In the genomic region with DNA sequence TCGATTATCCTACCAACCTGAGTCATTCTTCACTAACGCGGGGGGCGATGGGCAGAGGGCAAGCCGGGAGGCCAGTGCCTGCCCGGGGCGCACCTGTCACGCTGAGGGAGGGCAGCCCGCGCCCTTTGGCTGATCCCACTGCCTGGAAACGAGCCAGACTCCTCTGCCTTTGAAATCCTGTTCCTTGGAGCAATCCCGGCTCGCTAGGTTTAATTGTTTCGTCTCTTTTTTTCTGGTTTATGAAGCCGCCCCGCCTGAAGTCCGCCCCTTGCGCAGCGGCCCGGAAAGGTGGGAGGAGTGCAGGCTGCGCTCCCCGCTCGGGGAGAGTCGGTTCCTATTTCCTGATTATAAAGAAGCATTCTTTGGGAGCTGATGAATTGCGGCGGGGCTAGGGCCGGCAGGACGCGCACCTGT, we compare ENCODE assay signal across 8 cellular contexts.
DNase-seq lines count a peak whose midpoint lies in the region; ATAC-seq, FAIRE-seq and TF ChIP-seq lines count a peak whose summit lies in the region.

No MANE protein-coding gene starts in this region.

- TF ChIP-seq RAD21 in IMR-90 (IDR thresholded peaks at IDR 0.05; ENCODE audit: low read length) = no peak

- H2AK9ac ChIP-seq in IMR-90 (replicated peaks; ENCODE audit: low read depth, low read length, poor library complexity) = no peak overlapping the region

- peak overlapping the region; percentile 26 for H3K27ac Mint-ChIP-seq in T-helper 2 cell treated with Interferon-gamma antibody and Interleukin-4, amounts not matched to agents 5 μg/mL and 100 μg/mL, for 36 hours

- H3K4ac ChIP-seq in IMR-90 (ENCODE audit: low read depth, low read length) = no peak overlapping the region

- BruUV-seq in IMR-90 (replicated peaks; lab: Mats Ljungman, UMichigan) (no TSS peak), endothelial cell of umbilical vein (replicated peaks; lab: Mats Ljungman, UMichigan) (no TSS peak)

- no peaks in the 10 kb centered on the region for H3K9me1 ChIP-seq in IMR-90 (ENCODE audit: insufficient read depth, low read length)
- H3K9me1 ChIP-seq in endothelial cell of umbilical vein (replicated peaks; ENCODE audit: control insufficient read depth, extremely low read depth, insufficient read depth, low read length) = no peaks in the 10 kb centered on the region

- no peaks in the 10 kb centered on the region for H3K79me1 ChIP-seq in IMR-90 (ENCODE audit: low read depth in 1 of 2, low read length in 2 of 2)

- no peaks in the 10 kb centered on the region for H3K9me3 Mint-ChIP-seq in T-helper 2 cell treated with Interferon-gamma antibody and Interleukin-4, amounts not matched to agents 5 μg/mL and 100 μg/mL, for 36 hours

- H3K23ac ChIP-seq in IMR-90 (ENCODE audit: low read depth, low read length) = no peak overlapping the region

- H3K56ac ChIP-seq in IMR-90 (ENCODE audit: extremely low read depth, insufficient read depth, low read length) = no peak overlapping the region

- no peak for TF ChIP-seq POLR2A in IMR-90 (IDR thresholded peaks at IDR 0.05; ENCODE audit: low read depth, low read length)
- no peak for TF ChIP-seq POLR2A in endothelial cell of umbilical vein (IDR thresholded peaks at IDR 0.05; ENCODE audit: low read depth, low read length)
- TF ChIP-seq POLR2A in prostate gland (IDR thresholded peaks at IDR 0.05) = no peak

- H2AFZ ChIP-seq in IMR-90 (replicated peaks; ENCODE audit: low read length, poor library complexity) (peak overlapping the region; percentile 15), endothelial cell of umbilical vein (ENCODE audit: low read depth, low read length) (peak overlapping the region; percentile 75)

- H4K8ac ChIP-seq in IMR-90 (ENCODE audit: low read depth in 2 of 2, low read length in 2 of 2) = no peak overlapping the region

- peak; percentile 79 for FAIRE-seq in endothelial cell of umbilical vein (lab: Jason Lieb, UNC)

- peak overlapping the region; percentile 82 for H3K4me3 Mint-ChIP-seq in T-helper 2 cell treated with Interferon-gamma antibody and Interleukin-4, amounts not matched to agents 5 μg/mL and 100 μg/mL, for 36 hours

- no peak overlapping the region for H2AK5ac ChIP-seq in IMR-90 (ENCODE audit: low read depth, low read length)

- H3K27me3 Mint-ChIP-seq in T-helper 2 cell treated with Interferon-gamma antibody and Interleukin-4, amounts not matched to agents 5 μg/mL and 100 μg/mL, for 36 hours (ENCODE audit: low read depth) = no peaks in the 10 kb centered on the region

- H4K20me1 ChIP-seq in IMR-90 (ENCODE audit: insufficient read depth, low read length) (no peaks in the 10 kb centered on the region), endothelial cell of umbilical vein (replicated peaks; ENCODE audit: control insufficient read depth, extremely low read depth, insufficient read depth, low read length) (no peaks in the 10 kb centered on the region)

- H3K36me3 ChIP-seq in IMR-90 (ENCODE audit: control insufficient read depth, insufficient read depth, low read length) (no peaks in the 10 kb centered on the region), endothelial cell of umbilical vein (ENCODE audit: control insufficient read depth in 2 of 2, extremely low read depth in 1 of 2, insufficient read depth in 2 of 2, low read length in 2 of 2) (no peaks in the 10 kb centered on the region), prostate gland (no peaks in the 10 kb centered on the region)

- H3K27ac ChIP-seq in IMR-90 (ENCODE audit: insufficient read depth, low read length) (no peak overlapping the region), endothelial cell of umbilical vein (ENCODE audit: insufficient read depth, low read depth, low read length) (no peak overlapping the region), prostate gland (no peak overlapping the region)

- H3K18ac ChIP-seq in IMR-90 (ENCODE audit: low read depth, low read length) = no peak overlapping the region

- H3K4me1 Mint-ChIP-seq in T-helper 2 cell treated with Interferon-gamma antibody and Interleukin-4, amounts not matched to agents 5 μg/mL and 100 μg/mL, for 36 hours (ENCODE audit: low read depth) = peaks cover 12% of the 10 kb centered on the region

- no peak overlapping the region for H4K5ac ChIP-seq in IMR-90 (ENCODE audit: low read depth, low read length)

- POLR2A ChIA-PET in IMR-90 (lab: Charles Lee; ENCODE audit: unreplicated experiment) (no interaction called here), endothelial cell of umbilical vein (lab: Charles Lee) (no interaction called here)

- peaks cover 2% of the 10 kb centered on the region; the same call in 1 of the 2 replicates for H3K9me3 ChIP-seq in IMR-90 (ENCODE audit: control insufficient read depth, insufficient read depth, low read length)
- no peaks in the 10 kb centered on the region for H3K9me3 ChIP-seq in endothelial cell of umbilical vein (replicated peaks; ENCODE audit: control insufficient read depth, insufficient read depth, low read length)
- no peaks in the 10 kb centered on the region for H3K9me3 ChIP-seq in prostate gland

- CTCF ChIA-PET in IMR-90 (lab: Yijun Ruan, JAX) = no interaction called here
- CTCF ChIA-PET in endothelial cell of umbilical vein (lab: Charles Lee) = interaction anchor here (1.2 kb wide), 1 partner anchor 24 kb away, joined by 3 read pairs; no protein-coding TSS in a partner anchor

- no peak overlapping the region for H3K14ac ChIP-seq in IMR-90 (replicated peaks; ENCODE audit: low read depth, low read length)

- H3K4me2 ChIP-seq in IMR-90 (ENCODE audit: low read depth, low read length) (no peak overlapping the region), endothelial cell of umbilical vein (ENCODE audit: insufficient read depth, low read length) (peak overlapping the region; percentile 51)

- no peak for TF ChIP-seq CTCF in IMR-90 (conservative IDR thresholded peaks at IDR 0.05; ENCODE audit: low read depth, low read length)
- TF ChIP-seq CTCF in endothelial cell of umbilical vein (IDR thresholded peaks at IDR 0.05; ENCODE audit: extremely low read depth in 1 of 2, insufficient read depth in 1 of 2, low read depth in 1 of 2, low read length in 2 of 2) = no peak
- TF ChIP-seq CTCF in prostate gland (IDR thresholded peaks at IDR 0.05) = no peak

- DNase-seq in GM03348 (ENCODE audit: low spot score) (peak; percentile 5), IMR-90 (no peak), endothelial cell of umbilical vein (ENCODE audit: low read depth, low spot score) (peak; percentile 48), prostate gland (ENCODE audit: low spot score) (peak; percentile 4), UCSD-AML1 (lab: John Stamatoyannopoulos, UW; ENCODE audit: unreplicated experiment) (no peak), activated gamma-delta T cell treated with Interleukin-2 at 50 U/mL for 16 hours (no peak)
- DNase-seq in T-helper 2 cell treated with Interferon-gamma antibody and Interleukin-4, amounts not matched to agents 5 μg/mL and 100 μg/mL, for 36 hours (ENCODE audit: low spot score) = no peak

- WGBS in IMR-90 (ENCODE audit: extremely low coverage in 2 of 2, insufficient read length in 1 of 2), 2 experiments = 21% methylated on average over 11 of the region's 29 CpGs; no CpG with 5 or more reads in 1 of the 2 experiments
- 0% methylated on average over 3 of the region's 29 CpGs for WGBS in prostate gland

- no peak overlapping the region for H2BK20ac ChIP-seq in IMR-90 (ENCODE audit: low read depth, low read length)

- in situ Hi-C loops in IMR-90 (cut with MboI; ENCODE audit: low sequenced_read_pairs) = no loop called here

- no peak overlapping the region for H2BK120ac ChIP-seq in IMR-90 (ENCODE audit: low read depth, low read length)

- no peaks in the 10 kb centered on the region for H3K79me2 ChIP-seq in endothelial cell of umbilical vein (ENCODE audit: control insufficient read depth, insufficient read depth, low read length)

- H3K4me3 ChIP-seq in IMR-90 (ENCODE audit: insufficient read depth, low read depth, low read length) = no peak overlapping the region
- H3K4me3 ChIP-seq in endothelial cell of umbilical vein (replicated peaks in 1 of 3; ENCODE audit: insufficient read depth in 1 of 3, low read depth in 1 of 3, low read length in 3 of 3) = peak overlapping the region; percentile 3 to 16 (median 7)
- H3K4me3 ChIP-seq in prostate gland = no peak overlapping the region

- ATAC-seq in IMR-90 (ENCODE audit: low read depth) = no peak
- no peak for ATAC-seq in GM18502 (IDR thresholded peaks at IDR 0.05; ENCODE audit: poor library complexity, unreplicated experiment)

- no peaks in the 10 kb centered on the region for H3K36me3 Mint-ChIP-seq in T-helper 2 cell treated with Interferon-gamma antibody and Interleukin-4, amounts not matched to agents 5 μg/mL and 100 μg/mL, for 36 hours (ENCODE audit: low read depth)

- intact Hi-C loops in IMR-90 (cut with micrococcal nuclease) = no loop called here
- intact Hi-C loops in endothelial cell of umbilical vein (cut with micrococcal nuclease) = loop anchor here (10.0 kb wide), 3 partner anchors 199 to 809 kb away; a partner anchor contains a TSS
- intact Hi-C loops in prostate gland (cut with DNase I) = no loop called here

- H3K4me1 ChIP-seq in IMR-90 (ENCODE audit: control insufficient read depth, insufficient read depth, low read length) (no peaks in the 10 kb centered on the region), endothelial cell of umbilical vein (ENCODE audit: control insufficient read depth, extremely low read depth, insufficient read depth, low read length) (peaks cover 4% of the 10 kb centered on the region), prostate gland (replicated peaks) (no peaks in the 10 kb centered on the region)

- H4K91ac ChIP-seq in IMR-90 (ENCODE audit: insufficient read depth, low read depth, low read length) = no peak overlapping the region

- H2BK5ac ChIP-seq in IMR-90 (ENCODE audit: low read depth, low read length, poor library complexity, severe bottlenecking) = no peak overlapping the region

- dilution Hi-C loops in IMR-90 (cut with HindIII; ENCODE audit: low sequenced_read_pairs, unreplicated experiment) = no loop called here
- dilution Hi-C loops in endothelial cell of umbilical vein (cut with MboI; ENCODE audit: extremely low pct_ligation_motif_present, low sequenced_read_pairs) = no loop called here

- H3K27me3 ChIP-seq in IMR-90 (ENCODE audit: control insufficient read depth, insufficient read depth, low read length) (peaks cover 34% of the 10 kb centered on the region), endothelial cell of umbilical vein (ENCODE audit: control insufficient read depth in 2 of 2, insufficient read depth in 2 of 2, low read length in 2 of 2) (peaks cover 0 to 1% of the 10 kb centered on the region in 2 experiments), prostate gland (replicated peaks; ENCODE audit: insufficient read depth) (no peaks in the 10 kb centered on the region)

- H3K9ac ChIP-seq in IMR-90 (ENCODE audit: low read depth, low read length) (no peak overlapping the region), endothelial cell of umbilical vein (replicated peaks; ENCODE audit: extremely low read depth, insufficient read depth, low read length) (peak overlapping the region; percentile 23)

- H2BK15ac ChIP-seq in IMR-90 (ENCODE audit: low read depth, low read length) = no peak overlapping the region

TF ChIP-seq in IMR-90, 13 proteins besides CTCF, POLR2A, EP300 and RAD21 (continues in another document):
- no peak for TF ChIP-seq NFE2L2 (IDR thresholded peaks at IDR 0.05; ENCODE audit: low read depth, low read length)
- TF ChIP-seq RFX5 (IDR thresholded peaks at IDR 0.05; ENCODE audit: low read depth, low read length) = no peak

TF ChIP-seq in endothelial cell of umbilical vein, 7 proteins besides CTCF, POLR2A, EP300 and RAD21 (continues in another document):
- TF ChIP-seq MYC (IDR thresholded peaks at IDR 0.05; ENCODE audit: low read depth, low read length) (no peak), GATA2 (IDR thresholded peaks at IDR 0.05; ENCODE audit: insufficient read depth, insufficient read length, low read depth, low read length) (no peak)

Comparison
In these comparisons a context has a peak if more than half of its experiments do, and no peak if none do; other contexts are left out.
1. DNase-seq: peak in GM03348 (single experiment), endothelial cell of umbilical vein (single experiment) and prostate gland (single experiment); none in IMR-90 (single experiment), T-helper 2 cell treated with Interferon-gamma antibody and Interleukin-4, amounts not matched to agents 5 μg/mL and 100 μg/mL, for 36 hours (single experiment), UCSD-AML1 (single experiment) and activated gamma-delta T cell treated with Interleukin-2 at 50 U/mL for 16 hours (single experiment).
2. H3K4me3 ChIP-seq: peak in endothelial cell of umbilical vein (3 of 3); none in IMR-90 (single experiment) and prostate gland (0 of 2).